Comparison of ENCODE assay signal across 20 cellular contexts in genomic region chr5:67120032-67120431, GRCh38.
"Had no signal": no experiment of that assay in that cellular context is flagged by ENCODE, and none has a peak within 500 bp of the region (broad histone marks: within the 10 kb centered on the region; RNA-seq: fewer than 3 reads in every experiment).

No MANE protein-coding gene starts in this region.

- H3K27me3 Mint-ChIP-seq: effector memory CD8-positive, alpha-beta T cell; naive thymus-derived CD4-positive, alpha-beta T cell; stimulated activated memory B cell treated with anti-CD40 and anti-IgM and Interleukin-4, amounts not matched to agents 10 μg/mL and 1 μg/mL and 100 μg/mL, for 72 hours; stimulated activated naive CD8-positive, alpha-beta T cell treated with anti-CD3 and anti-CD28 coated beads, Interleukin-15, Interleukin-2, amounts not matched to agents 100 ng/mL and 50 ng/mL, for 24 hours had no signal

- H2AFZ ChIP-seq: parathyroid adenoma had no signal

- H3K4me3 Mint-ChIP-seq: effector memory CD8-positive, alpha-beta T cell; naive thymus-derived CD4-positive, alpha-beta T cell; nephron progenitor cell; stimulated activated memory B cell treated with anti-CD40 and anti-IgM and Interleukin-4, amounts not matched to agents 10 μg/mL and 1 μg/mL and 100 μg/mL, for 72 hours; stimulated activated naive CD8-positive, alpha-beta T cell treated with anti-CD3 and anti-CD28 coated beads, Interleukin-15, Interleukin-2, amounts not matched to agents 100 ng/mL and 50 ng/mL, for 24 hours had no signal

- H3K36me3 ChIP-seq: prostate gland, uterus had no signal

- H3K4me1 Mint-ChIP-seq: naive thymus-derived CD4-positive, alpha-beta T cell; stimulated activated memory B cell treated with anti-CD40 and anti-IgM and Interleukin-4, amounts not matched to agents 10 μg/mL and 1 μg/mL and 100 μg/mL, for 72 hours had no signal

- DNase-seq: effector memory CD8-positive, alpha-beta T cell; esophagus squamous epithelium; foreskin keratinocyte; heart right ventricle; hypothalamus; kidney glomerular epithelial cell; mammary epithelial cell; naive thymus-derived CD4-positive, alpha-beta T cell; nephron progenitor cell; right lobe of liver; stimulated activated CD4-positive, alpha-beta T cell treated with anti-CD3 and anti-CD28 coated beads, Interleukin-4, amount 100 ng/mL, for 1 hour; stimulated activated CD8-positive, alpha-beta memory T cell treated with anti-CD3 and anti-CD28 coated beads, Interleukin-4, amount 100 ng/mL, for 48 hours; tibial artery; upper lobe of left lung; uterus had no signal

- H3K4me1 ChIP-seq: esophagus squamous epithelium, foreskin keratinocyte, heart right ventricle, parathyroid adenoma, prostate gland, tibial artery, upper lobe of left lung, uterus had no signal

- H3K4me3 ChIP-seq: esophagus squamous epithelium, heart right ventricle, prostate gland, right lobe of liver, tibial artery, upper lobe of left lung, uterus had no signal

- H3K9me3 ChIP-seq: esophagus squamous epithelium, heart right ventricle, prostate gland, right lobe of liver, tibial artery, upper lobe of left lung, uterus had no signal

- H3K27me3 ChIP-seq: esophagus squamous epithelium, foreskin keratinocyte, heart right ventricle, right lobe of liver, tibial artery, upper lobe of left lung, uterus had no signal

- H3K27ac Mint-ChIP-seq: nephron progenitor cell; stimulated activated memory B cell treated with anti-CD40 and anti-IgM and Interleukin-4, amounts not matched to agents 10 μg/mL and 1 μg/mL and 100 μg/mL, for 72 hours; stimulated activated naive CD8-positive, alpha-beta T cell treated with anti-CD3 and anti-CD28 coated beads, Interleukin-15, Interleukin-2, amounts not matched to agents 100 ng/mL and 50 ng/mL, for 24 hours had no signal

- H3K9me3 Mint-ChIP-seq: effector memory CD8-positive, alpha-beta T cell; naive thymus-derived CD4-positive, alpha-beta T cell; nephron progenitor cell; stimulated activated memory B cell treated with anti-CD40 and anti-IgM and Interleukin-4, amounts not matched to agents 10 μg/mL and 1 μg/mL and 100 μg/mL, for 72 hours; stimulated activated naive CD8-positive, alpha-beta T cell treated with anti-CD3 and anti-CD28 coated beads, Interleukin-15, Interleukin-2, amounts not matched to agents 100 ng/mL and 50 ng/mL, for 24 hours had no signal

- ATAC-seq: effector memory CD8-positive, alpha-beta T cell; foreskin keratinocyte; left lobe of liver; naive thymus-derived CD4-positive, alpha-beta T cell; right lobe of liver; stimulated activated memory B cell treated with anti-CD40 and anti-IgM and Interleukin-4, amounts not matched to agents 10 μg/mL and 1 μg/mL and 100 μg/mL, for 72 hours had no signal

- H3K9ac ChIP-seq: parathyroid adenoma had no signal

- H3K27ac ChIP-seq: esophagus squamous epithelium, foreskin keratinocyte, heart right ventricle, parathyroid adenoma, prostate gland, right lobe of liver, tibial artery, upper lobe of left lung, uterus had no signal
